ENCODE assay signal across 8 cellular contexts in genomic region chr1:221794079-221794670, GRCh38. TPM values are rescaled to one million over a fixed set of nuclear protein-coding genes. Genes with fewer than 3 reads are reported as not detected.
DNase-seq lines count a peak whose midpoint lies in the region; ATAC-seq and TF ChIP-seq lines count a peak whose summit lies in the region.

No MANE protein-coding gene starts in this region.

- intact Hi-C loops in cardiac septum (cut with DNase I) = no loop called here
- intact Hi-C loops in heart left ventricle (cut with DNase I) = no loop called here

- H3K36me3 ChIP-seq in smooth muscle cell (ENCODE audit: low read depth) (no peaks in the 10 kb centered on the region), heart left ventricle (no peaks in the 10 kb centered on the region)

- no peaks in the 10 kb centered on the region for H3F3A ChIP-seq in smooth muscle cell (ENCODE audit: low read depth)

- POLR2A ChIA-PET in T-cell (lab: Charles Lee) = interaction anchor here (0.8 to 1.1 kb wide), 3 partner anchors 9 to 52 kb away, joined by 3 to 7 read pairs (median 3); partner anchors contain the start of gene DUSP10 (in 1 of the 2)

- H3K4me1 Mint-ChIP-seq in activated T-cell treated with anti-CD3 and anti-CD28 coated beads, Interleukin-2, amount 50 U/mL, for 4 hours (ENCODE audit: low read depth) = peaks cover 34% of the 10 kb centered on the region
- peaks cover 11 to 28% (median 18%) of the 10 kb centered on the region in 3 donors for H3K4me1 Mint-ChIP-seq in T-cell

- no peak for TF ChIP-seq POLR2A in heart left ventricle (IDR thresholded peaks at IDR 0.05)

- H3K4me1 ChIP-seq in smooth muscle cell (ENCODE audit: low read depth) = no peaks in the 10 kb centered on the region
- H3K4me1 ChIP-seq in heart left ventricle = no peaks in the 10 kb centered on the region

- H3K4me3 Mint-ChIP-seq in activated T-cell treated with anti-CD3 and anti-CD28 coated beads, Interleukin-2, amount 50 U/mL, for 4 hours = peak overlapping the region; percentile 22
- H3K4me3 Mint-ChIP-seq in T-cell = peak overlapping the region in 1 of 3 donors; percentile 32

- peak overlapping the region; percentile 21 for H3K9ac ChIP-seq in smooth muscle cell (ENCODE audit: low read depth)

- 57% methylated on average over 2 of the region's 2 CpGs for WGBS in smooth muscle cell (ENCODE audit: low lambda C conversion rate)
- WGBS in heart left ventricle, 4 donors = 40 to 71% (median 60%) methylated on average over 2 of the region's 2 CpGs

- H3K79me2 ChIP-seq in smooth muscle cell (ENCODE audit: low read depth) = no peaks in the 10 kb centered on the region

- DNase-seq in activated T-cell treated with anti-CD3 and anti-CD28 coated beads, Interleukin-2, amount 50 U/mL, for 4 hours = no peak
- no peak for DNase-seq in activated T-cell treated with anti-CD3 and anti-CD28 coated beads, Interleukin-2, amount 50 U/mL, for 48 hours
- peak in 8 of 34 experiments; percentile 5 to 22 (median 18) for DNase-seq in T-cell
- no peak for DNase-seq in smooth muscle cell (lab: John Stamatoyannopoulos, UW; ENCODE audit: unreplicated experiment)
- no peak for DNase-seq in cardiac septum (ENCODE audit: low spot score)
- DNase-seq in heart left ventricle = no peak
- no peak for DNase-seq in NK-92 treated with Interleukin-12 subunit alpha and Interleukin-12 subunit beta, amount 100 ng/mL, for 24 hours (lab: John Stamatoyannopoulos, UW)

- H3K27ac ChIP-seq in smooth muscle cell (ENCODE audit: low read depth) = peak overlapping the region; percentile 66
- H3K27ac ChIP-seq in heart left ventricle = no peak overlapping the region

- peak overlapping the region in 1 of 2 donors; percentile 80 for H3K27ac Mint-ChIP-seq in T-cell

- no peaks in the 10 kb centered on the region for H3K9me3 Mint-ChIP-seq in activated T-cell treated with anti-CD3 and anti-CD28 coated beads, Interleukin-2, amount 50 U/mL, for 4 hours
- H3K9me3 Mint-ChIP-seq in T-cell = no peaks in the 10 kb centered on the region

- ATAC-seq in activated T-cell treated with anti-CD3 and anti-CD28 coated beads, Interleukin-2, amount 50 U/mL, for 4 hours = peak; percentile 87 to 94
- peak; percentile 43 for ATAC-seq in HG02763 (IDR thresholded peaks at IDR 0.05; ENCODE audit: unreplicated experiment)
- ATAC-seq in T-cell (replicated peaks in 1 of 4) = peak in 3 of 4 experiments; percentile 56 to 93 (median 58)
- ATAC-seq in heart left ventricle = no peak

- H3K4me2 ChIP-seq in smooth muscle cell = no peak overlapping the region

- H2AFZ ChIP-seq in smooth muscle cell (ENCODE audit: low read depth) = peak overlapping the region; percentile 31

- H3K36me3 Mint-ChIP-seq in activated T-cell treated with anti-CD3 and anti-CD28 coated beads, Interleukin-2, amount 50 U/mL, for 4 hours (ENCODE audit: insufficient read depth) = no peaks in the 10 kb centered on the region
- H3K36me3 Mint-ChIP-seq in T-cell = no peaks in the 10 kb centered on the region

- H3K27me3 ChIP-seq in smooth muscle cell (ENCODE audit: low read depth) (no peaks in the 10 kb centered on the region), heart left ventricle (no peaks in the 10 kb centered on the region)

- CTCF ChIA-PET in T-cell (lab: Charles Lee) = interaction anchor here (0.8 to 1.0 kb wide), 2 partner anchors 15 to 45 kb away, joined by 3 read pairs; no protein-coding TSS in a partner anchor

- no peaks in the 10 kb centered on the region for H4K20me1 ChIP-seq in smooth muscle cell (ENCODE audit: low read depth)

- H3K27me3 Mint-ChIP-seq in activated T-cell treated with anti-CD3 and anti-CD28 coated beads, Interleukin-2, amount 50 U/mL, for 4 hours (ENCODE audit: low read depth) = no peaks in the 10 kb centered on the region
- H3K27me3 Mint-ChIP-seq in T-cell = no peaks in the 10 kb centered on the region

- H3K9me3 ChIP-seq in smooth muscle cell (replicated peaks; ENCODE audit: low read depth) (no peaks in the 10 kb centered on the region), heart left ventricle (peaks cover 0 to 5% (median 0%) of the 10 kb centered on the region in 12 donors)

- no peak overlapping the region for H3K4me3 ChIP-seq in smooth muscle cell
- no peak overlapping the region for H3K4me3 ChIP-seq in heart left ventricle

- TF ChIP-seq CTCF in smooth muscle cell (IDR thresholded peaks at IDR 0.05; ENCODE audit: borderline replicate concordance, insufficient read depth, poor library complexity, severe bottlenecking) = no peak
- TF ChIP-seq CTCF in heart left ventricle (IDR thresholded peaks at IDR 0.05) = no peak

RNA-seq across cellular contexts. Expression of gene DUSP10, which starts 52.3 kb away (rescaled TPM):
- 10 to 100 TPM in 2 of 3 donors, 1 to 10 TPM in 1; 9.4 to 17.1 (median 12.4) TPM for total RNA-seq in activated T-cell treated with anti-CD3 and anti-CD28 coated beads, Interleukin-2, amount 50 U/mL, for 4 hours
- 10 to 100 TPM in 2 of 5 donors, 1 to 10 TPM in 3; 5.2 to 64.2 (median 6.0) TPM for total RNA-seq in T-cell
- total RNA-seq in smooth muscle cell = 78.2 and 104 TPM in 2 replicates
- 49.7 and 56.8 TPM in 2 replicates for polyA plus RNA-seq in smooth muscle cell
- 2.8 TPM for total RNA-seq in cardiac septum
- total RNA-seq in heart left ventricle = 1 to 10 TPM; 2.8 to 7.1 (median 4.4) TPM
- polyA plus RNA-seq in heart left ventricle = 1 to 10 TPM; 2.2 to 2.7 TPM

Comparison
In these comparisons a context has a peak if more than half of its experiments do, and no peak if none do; other contexts are left out.
1. ATAC-seq: peak in activated T-cell treated with anti-CD3 and anti-CD28 coated beads, Interleukin-2, amount 50 U/mL, for 4 hours (2 of 2), HG02763 (single experiment) and T-cell (3 of 4); none in heart left ventricle (0 of 4).